In the genomic region with DNA sequence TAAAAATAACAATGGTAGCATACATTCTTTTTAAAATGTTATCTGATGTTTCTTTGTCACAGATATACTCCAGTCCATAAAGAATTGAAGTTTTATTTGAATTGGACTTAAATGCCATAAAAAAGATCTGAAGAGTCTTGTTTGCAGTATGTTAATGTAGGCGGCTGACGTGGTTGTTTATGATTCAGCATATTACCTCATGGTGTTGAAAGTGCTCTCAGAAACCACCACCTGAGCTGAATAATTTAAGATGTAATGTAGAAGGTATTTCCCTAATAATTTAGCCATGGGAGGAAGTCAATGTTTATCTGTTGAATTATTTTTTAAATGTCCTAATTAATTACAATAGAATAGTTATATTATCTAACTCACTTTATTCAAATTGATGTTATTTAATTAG, we compare ENCODE assay signal across 19 cellular contexts.
"Had no signal": no experiment of that assay in that cellular context is flagged by ENCODE, and none has a peak within 500 bp of the region (broad histone marks: within the 10 kb centered on the region; RNA-seq: fewer than 3 reads in every experiment).

No MANE protein-coding gene starts in this region.

- H2AFZ ChIP-seq: parathyroid adenoma had no signal

- H3K79me2 ChIP-seq: parathyroid adenoma had no signal

- H3K4me1 ChIP-seq: ascending aorta, colonic mucosa, esophagus squamous epithelium, thyroid gland had no signal

- DNase-seq: activated CD4-positive, alpha-beta T cell treated with anti-CD3 and anti-CD28 coated beads for 1 hour; activated CD4-positive, alpha-beta T cell treated with anti-CD3 and anti-CD28 coated beads, Interleukin-2, amount 50 U/mL, for 4 hours; activated naive CD4-positive, alpha-beta T cell treated with Interleukin-2 at 50 U/mL for 16 hours; colonic mucosa; esophagus squamous epithelium; foreskin fibroblast; glutamatergic neuron; left colon; naive B cell; retina; stimulated activated CD4-positive, alpha-beta T cell treated with anti-CD3 and anti-CD28 coated beads, Interleukin-2, amount 100 ng/mL, for 48 hours; stimulated activated naive B cell treated with anti-CD40 and anti-IgM and Interleukin-4, amounts not matched to agents 10 μg/mL and 1 μg/mL and 100 μg/mL, for 72 hours; T-helper 1 cell; T1000; thyroid gland had no signal

- ATAC-seq: activated T-helper 17 cell treated with anti-CD3 and anti-CD28 coated beads, Interleukin-2, amount 50 U/mL, for 72 hours; left colon; stimulated activated naive B cell treated with anti-CD40 and anti-IgM and Interleukin-4, amounts not matched to agents 10 μg/mL and 1 μg/mL and 100 μg/mL, for 72 hours had no signal

- H3K4me1 Mint-ChIP-seq: activated T-helper 17 cell treated with anti-CD3 and anti-CD28 coated beads, Interleukin-2, amount 50 U/mL, for 72 hours had no signal

- H3K9ac ChIP-seq: parathyroid adenoma had no signal

- H3K4me3 Mint-ChIP-seq: activated T-helper 17 cell treated with anti-CD3 and anti-CD28 coated beads, Interleukin-2, amount 50 U/mL, for 72 hours; naive B cell; stimulated activated naive B cell treated with anti-CD40 and anti-IgM and Interleukin-4, amounts not matched to agents 10 μg/mL and 1 μg/mL and 100 μg/mL, for 72 hours had no signal

- H3K27ac Mint-ChIP-seq: activated T-helper 17 cell treated with anti-CD3 and anti-CD28 coated beads, Interleukin-2, amount 50 U/mL, for 72 hours; naive B cell; stimulated activated naive B cell treated with anti-CD40 and anti-IgM and Interleukin-4, amounts not matched to agents 10 μg/mL and 1 μg/mL and 100 μg/mL, for 72 hours had no signal

- H3K4me3 ChIP-seq: ascending aorta, colonic mucosa, esophagus squamous epithelium, thyroid gland had no signal

- H3K36me3 ChIP-seq: colonic mucosa, thyroid gland had no signal

- H3K27me3 Mint-ChIP-seq: activated T-helper 17 cell treated with anti-CD3 and anti-CD28 coated beads, Interleukin-2, amount 50 U/mL, for 72 hours; naive B cell; stimulated activated naive B cell treated with anti-CD40 and anti-IgM and Interleukin-4, amounts not matched to agents 10 μg/mL and 1 μg/mL and 100 μg/mL, for 72 hours had no signal

- H3K27me3 ChIP-seq: ascending aorta, colonic mucosa, esophagus squamous epithelium, thyroid gland had no signal

- H3K9me3 ChIP-seq: ascending aorta, colonic mucosa, esophagus squamous epithelium, thyroid gland had no signal

- H3K9me3 Mint-ChIP-seq: activated T-helper 17 cell treated with anti-CD3 and anti-CD28 coated beads, Interleukin-2, amount 50 U/mL, for 72 hours; naive B cell had no signal

- H3K27ac ChIP-seq: ascending aorta, colonic mucosa, esophagus squamous epithelium, parathyroid adenoma, thyroid gland had no signal

- FAIRE-seq: urothelium cell line had no signal
